20 cellular contexts compared by ENCODE assay signal in the genomic region with DNA sequence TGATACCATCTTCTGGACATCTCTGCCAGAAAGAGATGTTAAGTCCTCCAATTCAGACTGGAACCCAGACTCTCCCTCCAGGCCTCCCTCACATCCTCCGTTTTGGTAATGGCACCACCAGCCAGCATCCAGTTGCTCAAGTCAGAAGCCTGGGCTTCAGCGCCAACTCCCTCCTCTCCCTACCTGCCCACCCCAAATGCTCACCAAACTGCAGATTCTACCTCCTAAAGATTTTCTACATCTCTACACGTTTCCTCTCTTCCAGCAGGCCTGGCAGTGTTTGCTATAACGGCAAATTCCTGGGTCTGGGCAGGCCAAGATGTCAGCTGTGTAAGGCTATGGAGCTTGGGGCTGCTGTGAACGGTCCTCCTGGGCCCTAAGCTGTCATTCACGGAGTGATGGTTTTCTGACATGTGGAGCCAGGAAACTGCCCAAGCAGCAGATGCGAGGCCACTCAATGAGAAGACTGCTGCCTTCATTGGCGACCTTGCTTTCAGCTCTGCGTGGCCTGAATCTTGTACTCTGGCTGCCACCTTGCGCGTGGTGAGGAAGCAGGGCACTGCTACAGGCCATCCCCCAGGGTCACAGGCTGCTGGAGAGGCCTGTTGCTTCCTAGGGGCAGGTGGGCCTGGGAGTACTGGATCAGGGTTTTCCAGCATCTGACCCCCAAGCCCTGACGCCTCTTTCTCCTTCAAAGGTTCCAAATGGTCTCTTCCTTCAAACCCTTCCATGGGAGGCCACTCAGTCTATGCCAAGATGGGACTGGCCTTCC. TPM values are rescaled to one million over a fixed set of nuclear protein-coding genes. Genes with fewer than 3 reads are reported as not detected.
DNase-seq lines count a peak whose midpoint lies in the region; ATAC-seq and TF ChIP-seq lines count a peak whose summit lies in the region.
"Had no signal": no experiment of that assay in that cellular context is flagged by ENCODE, and none has a peak within 500 bp of the region (broad histone marks: within the 10 kb centered on the region; RNA-seq: fewer than 3 reads in every experiment).

No MANE protein-coding gene starts in this region.

- no TSS peak for BruUV-seq in Panc1 (replicated peaks; lab: Mats Ljungman, UMichigan)

- peak overlapping the region; percentile 34 for H3K9ac ChIP-seq in neuronal stem cell (ENCODE audit: low read depth, low read length, poor library complexity)
- H3K9ac ChIP-seq: GM23248 had no signal

- H3K9me3 ChIP-seq in Panc1 (ENCODE audit: control insufficient read depth, insufficient read depth, low read depth, low read length) = no peaks in the 10 kb centered on the region
- no peaks in the 10 kb centered on the region for H3K9me3 ChIP-seq in neuronal stem cell (replicated peaks in 1 of 2; ENCODE audit: control insufficient read depth in 2 of 2, insufficient read depth in 1 of 2, low read depth in 1 of 2, low read length in 2 of 2)
- no peaks in the 10 kb centered on the region for H3K9me3 ChIP-seq in tibial artery
- H3K9me3 ChIP-seq: HAP-1 had no signal

- H3K9me3 Mint-ChIP-seq in stimulated activated naive B cell treated with anti-CD40 and anti-IgM and Interleukin-4, amounts not matched to agents 10 μg/mL and 1 μg/mL and 100 μg/mL, for 72 hours = no peaks in the 10 kb centered on the region
- H3K9me3 Mint-ChIP-seq: CD14-positive monocyte had no signal

- H3K27ac ChIP-seq in Panc1 (ENCODE audit: low read length) = no peak overlapping the region
- no peak overlapping the region for H3K27ac ChIP-seq in neuronal stem cell (replicated peaks; ENCODE audit: low read length)
- H3K27ac ChIP-seq in tibial artery = peak overlapping the region; percentile 10 to 42

- H3K36me3 Mint-ChIP-seq in stimulated activated naive B cell treated with anti-CD40 and anti-IgM and Interleukin-4, amounts not matched to agents 10 μg/mL and 1 μg/mL and 100 μg/mL, for 72 hours = no peaks in the 10 kb centered on the region
- H3K36me3 Mint-ChIP-seq: CD14-positive monocyte had no signal

- H3K79me1 ChIP-seq in neuronal stem cell (ENCODE audit: low read depth, low read length) = no peaks in the 10 kb centered on the region

- no peak overlapping the region for H3K27ac Mint-ChIP-seq in stimulated activated naive B cell treated with anti-CD40 and anti-IgM and Interleukin-4, amounts not matched to agents 10 μg/mL and 1 μg/mL and 100 μg/mL, for 72 hours

- no peak overlapping the region for H3K4me3 Mint-ChIP-seq in stimulated activated naive B cell treated with anti-CD40 and anti-IgM and Interleukin-4, amounts not matched to agents 10 μg/mL and 1 μg/mL and 100 μg/mL, for 72 hours
- H3K4me3 Mint-ChIP-seq: CD14-positive monocyte had no signal

- no peak overlapping the region for H4K8ac ChIP-seq in neuronal stem cell (ENCODE audit: low read depth, low read length)

- H3K18ac ChIP-seq in neuronal stem cell (ENCODE audit: low read length) = peak overlapping the region; percentile 36

- TF ChIP-seq CTCF in Panc1 (IDR thresholded peaks at IDR 0.05) (no peak), tibial artery (IDR thresholded peaks at IDR 0.05) (no peak)

- H3K36me3 ChIP-seq in Panc1 (ENCODE audit: control insufficient read depth, insufficient read depth, low read length) (no peaks in the 10 kb centered on the region), neuronal stem cell (replicated peaks in 1 of 2; ENCODE audit: control insufficient read depth in 2 of 2, insufficient read depth in 2 of 2, low read length in 2 of 2) (no peaks in the 10 kb centered on the region), tibial artery (no peaks in the 10 kb centered on the region)
- H3K36me3 ChIP-seq: HAP-1 had no signal

- H3K23ac ChIP-seq in neuronal stem cell (ENCODE audit: low read depth, low read length, poor library complexity) = no peak overlapping the region

- H3K4me2 ChIP-seq in neuronal stem cell (ENCODE audit: insufficient read depth, low read length, poor library complexity, severe bottlenecking) = no peak overlapping the region

- no peak overlapping the region for H4K91ac ChIP-seq in neuronal stem cell (ENCODE audit: low read depth, low read length, poor library complexity)

- intact Hi-C loops in Panc1 (cut with micrococcal nuclease; ENCODE audit: unreplicated experiment) = no loop called here
- intact Hi-C loops in tibial artery (cut with DNase I; ENCODE audit: low total_unique reads) = no loop called here

- H3K14ac ChIP-seq in neuronal stem cell (ENCODE audit: low read length) = no peak overlapping the region

- no peak overlapping the region for H2BK15ac ChIP-seq in neuronal stem cell (ENCODE audit: low read length)

- no peak overlapping the region for H2BK5ac ChIP-seq in neuronal stem cell (ENCODE audit: low read length)

- POLR2A ChIA-PET in Panc1 (lab: Charles Lee) = interaction anchor here (0.6 kb wide), 1 partner anchor 597 kb away, joined by 3 read pairs; no protein-coding TSS in a partner anchor

- no peaks in the 10 kb centered on the region for H3K4me1 Mint-ChIP-seq in stimulated activated naive B cell treated with anti-CD40 and anti-IgM and Interleukin-4, amounts not matched to agents 10 μg/mL and 1 μg/mL and 100 μg/mL, for 72 hours
- H3K4me1 Mint-ChIP-seq: CD14-positive monocyte had no signal

- no peak overlapping the region for H2BK12ac ChIP-seq in neuronal stem cell (ENCODE audit: low read length)

- H3K4me3 ChIP-seq in Panc1 (ENCODE audit: low read depth in 2 of 2, low read length in 2 of 2) (no peak overlapping the region), neuronal stem cell (ENCODE audit: low read length in 2 of 2) (no peak overlapping the region), tibial artery (no peak overlapping the region)
- H3K4me3 ChIP-seq: GM23248, HAP-1 had no signal

- peaks cover 7 to 29% of the 10 kb centered on the region in 2 donors for H3K27me3 Mint-ChIP-seq in stimulated activated naive B cell treated with anti-CD40 and anti-IgM and Interleukin-4, amounts not matched to agents 10 μg/mL and 1 μg/mL and 100 μg/mL, for 72 hours

- DNase-seq in Panc1 (ENCODE audit: low read depth, low spot score) (no peak), left lobe of liver (ENCODE audit: low spot score) (peak; percentile 37), neuronal stem cell (ENCODE audit: low spot score) (no peak), tibial artery (no peak), NCI-H1417 (lab: John Stamatoyannopoulos, UW) (no peak), NCI-H1930 (lab: John Stamatoyannopoulos, UW) (no peak)
- no peak for DNase-seq in stimulated activated naive B cell treated with anti-CD40 and anti-IgM and Interleukin-4, amounts not matched to agents 10 μg/mL and 1 μg/mL and 100 μg/mL, for 72 hours
- DNase-seq: DMS79 treated with DMSO at 0.1 percent for 48 hours, MM.1S, NCI-H1092 treated with DMSO at 0.1 percent for 48 hours, NCI-H2081 treated with DMSO at 0.1 percent for 48 hours, NCI-H748 treated with DMSO at 0.1 percent for 48 hours, RPMI8226, SIG-M5 had no signal

- no peak overlapping the region for H3K4ac ChIP-seq in neuronal stem cell (ENCODE audit: low read length)

- no peak overlapping the region for H2BK120ac ChIP-seq in neuronal stem cell (ENCODE audit: low read depth, low read length)

- CTCF ChIA-PET in Panc1 (lab: Charles Lee) = no interaction called here

- no CpG with 5 or more reads among the region's 12 CpGs for whole genome bisulfite sequencing in neuronal stem cell (ENCODE audit: extremely low coverage in 2 of 2, insufficient read length in 2 of 2, insufficient replicate concordance in 1 of 2), 2 donors

- in situ Hi-C loops in Panc1 (cut with HindIII; ENCODE audit: low pct_unique_long_range_greater_than_20kb, low sequenced_read_pairs) = no loop called here

- H3K27me3 ChIP-seq in Panc1 (ENCODE audit: control insufficient read depth, insufficient read depth, low read length) (no peaks in the 10 kb centered on the region), neuronal stem cell (ENCODE audit: control insufficient read depth in 3 of 3, insufficient read depth in 3 of 3, low read depth in 1 of 3, low read length in 3 of 3) (peaks cover 0 to 30% (median 0%) of the 10 kb centered on the region in 3 experiments), tibial artery (no peaks in the 10 kb centered on the region)

- no peak overlapping the region for H2AFZ ChIP-seq in neuronal stem cell (ENCODE audit: low read length)
- H2AFZ ChIP-seq: GM23248 had no signal

- H3K4me1 ChIP-seq in Panc1 (ENCODE audit: control insufficient read depth, insufficient read depth, low read length) (no peaks in the 10 kb centered on the region; the same call in 1 of the 2 replicates), neuronal stem cell (ENCODE audit: control insufficient read depth in 2 of 2, insufficient read depth in 1 of 2, low read depth in 1 of 2, low read length in 2 of 2) (peaks cover 3 to 10% of the 10 kb centered on the region in 2 donors), tibial artery (peaks cover 0 to 43% (median 11%) of the 10 kb centered on the region in 4 donors)
- H3K4me1 ChIP-seq: HAP-1 had no signal

- no peak overlapping the region for H2AK5ac ChIP-seq in neuronal stem cell (ENCODE audit: low read depth, low read length)

- 0 out of 2 replicates have a peak, but pooled peaks have one; percentile 28 for ATAC-seq in Panc1
- ATAC-seq in left lobe of liver = no peak
- no peak for ATAC-seq in stimulated activated naive B cell treated with anti-CD40 and anti-IgM and Interleukin-4, amounts not matched to agents 10 μg/mL and 1 μg/mL and 100 μg/mL, for 72 hours (replicated peaks)
- no peak for ATAC-seq in GM19328 (IDR thresholded peaks at IDR 0.05; ENCODE audit: unreplicated experiment)
- ATAC-seq: SK-N-SH treated with all-trans-retinoic acid at 6 μM for 48 hours had no signal

RNA-seq across cellular contexts. Expression of gene TBX4, which starts 37.7 kb away (rescaled TPM):
- total RNA-seq in Panc1 (2021; ENCODE audit: unreplicated experiment) (not detected), left lobe of liver (not detected)
- polyA plus RNA-seq in Panc1 (2012; ENCODE audit: insufficient read length) = 0.19 TPM
- not detected for polyA plus RNA-seq in neuronal stem cell (2013, experiment 1 of 2)
- not detected for polyA plus RNA-seq in neuronal stem cell (2013, experiment 2 of 2)
- total RNA-seq: GM23248, LHCN-M2 had no signal
- polyA plus RNA-seq: CD14-positive monocyte, GM23248 had no signal

Comparison
In these comparisons a context has a peak if more than half of its experiments do, and no peak if none do; other contexts are left out.
1. H3K27ac ChIP-seq: peak in tibial artery (2 of 2); none in Panc1 (single experiment) and neuronal stem cell (single experiment).